21 cellular contexts compared by ENCODE assay signal in genomic region chr1:177020861-177021589, GRCh38.
"Had no signal": no experiment of that assay in that cellular context is flagged by ENCODE, and none has a peak within 500 bp of the region (broad histone marks: within the 10 kb centered on the region; RNA-seq: fewer than 3 reads in every experiment).

No MANE protein-coding gene starts in this region.

- H3K36me3 ChIP-seq: ovary, prostate gland, tibial artery had no signal

- H3K9me3 Mint-ChIP-seq: activated T-helper 1 cell treated with anti-CD3 and anti-CD28 coated beads, Interleukin-12 subunit alpha, Interleukin-12 subunit beta, Interleukin-2, Interleukin-4 antibody, amounts not matched to agents 30 ng/mL and 10 ng/mL and 1 ng/mL, durations not matched to agents 14 hours and 24 hours and 36 hours; brain had no signal

- H3K4me3 ChIP-seq: ovary, prostate gland, tibial artery had no signal

- H3K27me3 ChIP-seq: ovary, tibial artery had no signal

- H3K27ac ChIP-seq: ovary, prostate gland, tibial artery had no signal

- ATAC-seq: activated CD8-positive, alpha-beta memory T cell treated with anti-CD3 and anti-CD28 coated beads, Interleukin-2, amount 10 ng/mL, durations not matched to agents 7 days and 5 days; left lobe of liver; naive thymus-derived CD8-positive, alpha-beta T cell; stimulated activated naive CD8-positive, alpha-beta T cell treated with anti-CD3 and anti-CD28 coated beads, Interleukin-15, Interleukin-2, amounts not matched to agents 100 U/mL and 50 U/mL, for 24 hours had no signal

- H3K4me1 Mint-ChIP-seq: activated CD4-positive, alpha-beta memory T cell treated with anti-CD3 and anti-CD28 coated beads, Interleukin-2, amount 10 ng/mL, durations not matched to agents 7 days and 5 days; activated CD4-positive, alpha-beta T cell treated with anti-CD3 and anti-CD28 coated beads, Interleukin-2, amount 10 ng/mL, durations not matched to agents 24 days and 14 days; activated CD8-positive, alpha-beta memory T cell treated with anti-CD3 and anti-CD28 coated beads, Interleukin-2, amount 10 ng/mL, durations not matched to agents 7 days and 5 days; activated naive CD4-positive, alpha-beta T cell treated with anti-CD3 and anti-CD28 coated beads, Interleukin-2, amount 50 U/mL, for 24 hours; naive thymus-derived CD8-positive, alpha-beta T cell had no signal

- H3K9me3 ChIP-seq: ovary, prostate gland, tibial artery had no signal

- H3K36me3 Mint-ChIP-seq: activated CD8-positive, alpha-beta memory T cell treated with anti-CD3 and anti-CD28 coated beads, Interleukin-2, amount 10 ng/mL, durations not matched to agents 7 days and 5 days; activated naive CD4-positive, alpha-beta T cell treated with anti-CD3 and anti-CD28 coated beads, Interleukin-2, amount 50 U/mL, for 24 hours; naive thymus-derived CD8-positive, alpha-beta T cell had no signal

- H3K27ac Mint-ChIP-seq: activated CD4-positive, alpha-beta memory T cell treated with anti-CD3 and anti-CD28 coated beads, Interleukin-2, amount 10 ng/mL, durations not matched to agents 7 days and 5 days; activated CD4-positive, alpha-beta T cell treated with anti-CD3 and anti-CD28 coated beads, Interleukin-2, amount 10 ng/mL, durations not matched to agents 24 days and 14 days; activated CD8-positive, alpha-beta memory T cell treated with anti-CD3 and anti-CD28 coated beads, Interleukin-2, amount 10 ng/mL, durations not matched to agents 7 days and 5 days; activated naive CD4-positive, alpha-beta T cell treated with anti-CD3 and anti-CD28 coated beads, Interleukin-2, amount 50 U/mL, for 24 hours; activated T-helper 1 cell treated with anti-CD3 and anti-CD28 coated beads, Interleukin-12 subunit alpha, Interleukin-12 subunit beta, Interleukin-2, Interleukin-4 antibody, amounts not matched to agents 30 ng/mL and 10 ng/mL and 1 ng/mL, durations not matched to agents 14 hours and 24 hours and 36 hours; naive thymus-derived CD8-positive, alpha-beta T cell had no signal

- H3K4me3 Mint-ChIP-seq: activated CD4-positive, alpha-beta memory T cell treated with anti-CD3 and anti-CD28 coated beads, Interleukin-2, amount 10 ng/mL, durations not matched to agents 7 days and 5 days; activated CD4-positive, alpha-beta T cell treated with anti-CD3 and anti-CD28 coated beads, Interleukin-2, amount 10 ng/mL, durations not matched to agents 24 days and 14 days; activated CD8-positive, alpha-beta memory T cell treated with anti-CD3 and anti-CD28 coated beads, Interleukin-2, amount 10 ng/mL, durations not matched to agents 7 days and 5 days; activated naive CD4-positive, alpha-beta T cell treated with anti-CD3 and anti-CD28 coated beads, Interleukin-2, amount 50 U/mL, for 24 hours; activated T-helper 1 cell treated with anti-CD3 and anti-CD28 coated beads, Interleukin-12 subunit alpha, Interleukin-12 subunit beta, Interleukin-2, Interleukin-4 antibody, amounts not matched to agents 30 ng/mL and 10 ng/mL and 1 ng/mL, durations not matched to agents 14 hours and 24 hours and 36 hours; brain; naive thymus-derived CD8-positive, alpha-beta T cell had no signal

- DNase-seq: activated CD4-positive, alpha-beta memory T cell treated with anti-CD3 and anti-CD28 coated beads, Interleukin-2, amount 10 ng/mL, durations not matched to agents 7 days and 5 days; activated CD4-positive, alpha-beta T cell treated with anti-CD3 and anti-CD28 coated beads, Interleukin-2, amount 10 ng/mL, durations not matched to agents 24 days and 14 days; activated CD8-positive, alpha-beta memory T cell treated with anti-CD3 and anti-CD28 coated beads, Interleukin-2, amount 10 ng/mL, durations not matched to agents 7 days and 5 days; activated gamma-delta T cell treated with Interleukin-2 at 50 U/mL for 16 hours; activated T-cell treated with anti-CD3 and anti-CD28 coated beads for 4 hours; aorta; central memory CD4-positive, alpha-beta T cell; foreskin fibroblast; kidney; naive thymus-derived CD8-positive, alpha-beta T cell; ovary; right cardiac atrium; stimulated activated CD4-positive, alpha-beta T cell treated with anti-CD3 and anti-CD28 coated beads, Interleukin-12 subunit alpha, Interleukin-12 subunit beta, amount 100 ng/mL, for 4 hours; stimulated activated CD4-positive, alpha-beta T cell treated with anti-CD3 and anti-CD28 coated beads, Interleukin-4, amount 100 ng/mL, for 4 hours; stimulated activated naive CD8-positive, alpha-beta T cell treated with anti-CD3 and anti-CD28 coated beads, Interleukin-15, Interleukin-2, amounts not matched to agents 100 U/mL and 50 U/mL, for 24 hours; tibial artery had no signal

- H3K27me3 Mint-ChIP-seq: activated CD4-positive, alpha-beta memory T cell treated with anti-CD3 and anti-CD28 coated beads, Interleukin-2, amount 10 ng/mL, durations not matched to agents 7 days and 5 days; activated CD4-positive, alpha-beta T cell treated with anti-CD3 and anti-CD28 coated beads, Interleukin-2, amount 10 ng/mL, durations not matched to agents 24 days and 14 days; activated CD8-positive, alpha-beta memory T cell treated with anti-CD3 and anti-CD28 coated beads, Interleukin-2, amount 10 ng/mL, durations not matched to agents 7 days and 5 days; activated naive CD4-positive, alpha-beta T cell treated with anti-CD3 and anti-CD28 coated beads, Interleukin-2, amount 50 U/mL, for 24 hours; brain had no signal

- H3K4me1 ChIP-seq: prostate gland, tibial artery had no signal
